ENCODE assay signal across 10 cellular contexts in genomic region chr1:163196449-163196787, GRCh38.
"Had no signal": no experiment of that assay in that cellular context is flagged by ENCODE, and none has a peak within 500 bp of the region (broad histone marks: within the 10 kb centered on the region; RNA-seq: fewer than 3 reads in every experiment).

No MANE protein-coding gene starts in this region.

- H3K9me3 Mint-ChIP-seq: activated B cell treated with CpG ODN at 0.5 μM for 24 hours; activated CD4-positive, alpha-beta T cell treated with anti-CD3 and anti-CD28 coated beads, Interleukin-2, amount 10 ng/mL, durations not matched to agents 24 days and 14 days; activated naive CD8-positive, alpha-beta T cell treated with anti-CD3 and anti-CD28 coated beads, Interleukin-2, amount 10 ng/mL, durations not matched to agents 7 days and 5 days; naive thymus-derived CD4-positive, alpha-beta T cell; stimulated activated memory B cell treated with anti-CD40 and anti-IgM and Interleukin-4, amounts not matched to agents 10 μg/mL and 1 μg/mL and 100 μg/mL, for 72 hours had no signal

- H3K27me3 Mint-ChIP-seq: stimulated activated memory B cell treated with anti-CD40 and anti-IgM and Interleukin-4, amounts not matched to agents 10 μg/mL and 1 μg/mL and 100 μg/mL, for 72 hours had no signal

- H3K79me2 ChIP-seq: parathyroid adenoma had no signal

- H3K36me3 ChIP-seq: transverse colon had no signal

- H3K27ac ChIP-seq: parathyroid adenoma, transverse colon had no signal

- H2AFZ ChIP-seq: parathyroid adenoma had no signal

- ATAC-seq: mucosa of descending colon; stimulated activated memory B cell treated with anti-CD40 and anti-IgM and Interleukin-4, amounts not matched to agents 10 μg/mL and 1 μg/mL and 100 μg/mL, for 72 hours; T-helper 17 cell had no signal

- H3K4me3 ChIP-seq: mucosa of descending colon, transverse colon had no signal

- H3K36me3 Mint-ChIP-seq: activated naive CD8-positive, alpha-beta T cell treated with anti-CD3 and anti-CD28 coated beads, Interleukin-2, amount 10 ng/mL, durations not matched to agents 7 days and 5 days; naive thymus-derived CD4-positive, alpha-beta T cell; stimulated activated memory B cell treated with anti-CD40 and anti-IgM and Interleukin-4, amounts not matched to agents 10 μg/mL and 1 μg/mL and 100 μg/mL, for 72 hours had no signal

- H3K9ac ChIP-seq: parathyroid adenoma had no signal

- H3K27me3 ChIP-seq: transverse colon had no signal

- H3K9me3 ChIP-seq: mucosa of descending colon, transverse colon had no signal

- DNase-seq: activated B cell treated with CpG ODN at 0.5 μM for 24 hours; activated CD4-positive, alpha-beta T cell treated with anti-CD3 and anti-CD28 coated beads, Interleukin-2, amount 10 ng/mL, durations not matched to agents 24 days and 14 days; activated naive CD4-positive, alpha-beta T cell; activated naive CD8-positive, alpha-beta T cell treated with anti-CD3 and anti-CD28 coated beads, Interleukin-2, amount 10 ng/mL, durations not matched to agents 7 days and 5 days; mucosa of descending colon; naive thymus-derived CD4-positive, alpha-beta T cell; T-helper 17 cell; transverse colon had no signal

- H3K27ac Mint-ChIP-seq: activated B cell treated with CpG ODN at 0.5 μM for 24 hours; activated CD4-positive, alpha-beta T cell treated with anti-CD3 and anti-CD28 coated beads, Interleukin-2, amount 10 ng/mL, durations not matched to agents 24 days and 14 days; activated naive CD8-positive, alpha-beta T cell treated with anti-CD3 and anti-CD28 coated beads, Interleukin-2, amount 10 ng/mL, durations not matched to agents 7 days and 5 days; naive thymus-derived CD4-positive, alpha-beta T cell; stimulated activated memory B cell treated with anti-CD40 and anti-IgM and Interleukin-4, amounts not matched to agents 10 μg/mL and 1 μg/mL and 100 μg/mL, for 72 hours; T-helper 17 cell had no signal

- H3K4me1 ChIP-seq: parathyroid adenoma, transverse colon had no signal

- H3K4me1 Mint-ChIP-seq: activated B cell treated with CpG ODN at 0.5 μM for 24 hours; activated CD4-positive, alpha-beta T cell treated with anti-CD3 and anti-CD28 coated beads, Interleukin-2, amount 10 ng/mL, durations not matched to agents 24 days and 14 days; activated naive CD8-positive, alpha-beta T cell treated with anti-CD3 and anti-CD28 coated beads, Interleukin-2, amount 10 ng/mL, durations not matched to agents 7 days and 5 days; stimulated activated memory B cell treated with anti-CD40 and anti-IgM and Interleukin-4, amounts not matched to agents 10 μg/mL and 1 μg/mL and 100 μg/mL, for 72 hours; T-helper 17 cell had no signal

- H3K4me3 Mint-ChIP-seq: activated B cell treated with CpG ODN at 0.5 μM for 24 hours; activated CD4-positive, alpha-beta T cell treated with anti-CD3 and anti-CD28 coated beads, Interleukin-2, amount 10 ng/mL, durations not matched to agents 24 days and 14 days; activated naive CD8-positive, alpha-beta T cell treated with anti-CD3 and anti-CD28 coated beads, Interleukin-2, amount 10 ng/mL, durations not matched to agents 7 days and 5 days; naive thymus-derived CD4-positive, alpha-beta T cell; stimulated activated memory B cell treated with anti-CD40 and anti-IgM and Interleukin-4, amounts not matched to agents 10 μg/mL and 1 μg/mL and 100 μg/mL, for 72 hours; T-helper 17 cell had no signal
